ENCODE assay signal across 8 cellular contexts in genomic region chr12:57771873-57772428, GRCh38. TPM values are rescaled to one million over a fixed set of nuclear protein-coding genes. Genes with fewer than 3 reads are reported as not detected.
A peak's percentile ranks its signal among the peaks of the same experiment; 100 is the strongest.
DNase-seq lines count a peak whose midpoint lies in the region; ATAC-seq, FAIRE-seq and TF ChIP-seq lines count a peak whose summit lies in the region.

Gene METTL1, minus strand, starts transcription at chr12:57772105. Its CDS starts 22 bp downstream, at chr12:57772083.

- H3K4me3 ChIP-seq in epithelial cell of proximal tubule (ENCODE audit: low read depth, low read length): peak within 1 kb of the TSS; percentile 76
- H3K4me3 ChIP-seq in mucosa of rectum (ENCODE audit: low read length in 2 of 2): peak within 1 kb of the TSS; percentile 96 to 99

- TF ChIP-seq CTCF in D721Med (IDR thresholded peaks at IDR 0.05; ENCODE audit: insufficient read depth, missing control alignments): no peak
- TF ChIP-seq CTCF in epithelial cell of proximal tubule (conservative IDR thresholded peaks at IDR 0.05; ENCODE audit: low read depth, low read length): no peak

- peak; percentile 84 for DNase-seq in D721Med (ENCODE audit: insufficient read length, low spot score)
- DNase-seq in HuH-7 (ENCODE audit: low spot score): peak; percentile 96
- DNase-seq in OCI-M1 (lab: John Stamatoyannopoulos, UW): peak; percentile 98
- peak; percentile 91 for DNase-seq in activated T-cell treated with anti-CD3 and anti-CD28 coated beads for 48 hours (ENCODE audit: low read depth)
- no peak for DNase-seq in epithelial cell of proximal tubule (ENCODE audit: low read depth)
- DNase-seq in stimulated activated CD8-positive, alpha-beta memory T cell treated with anti-CD3 and anti-CD28 coated beads, Interleukin-4, amount 100 ng/mL, for 48 hours: peak; percentile 95

- H3K4me1 ChIP-seq in mucosa of rectum (ENCODE audit: control insufficient read depth in 2 of 2, insufficient read depth in 2 of 2, low read length in 2 of 2): peaks cover 15% of the 10 kb centered on the region in 2 donors

- H3K9me3 ChIP-seq in mucosa of rectum (ENCODE audit: control insufficient read depth in 2 of 2, low read length in 2 of 2): no peaks in the 10 kb centered on the region

- H3K36me3 ChIP-seq in mucosa of rectum (ENCODE audit: control insufficient read depth in 2 of 2, insufficient read depth in 2 of 2, low read length in 2 of 2): peaks cover 4 to 7% of the 10 kb centered on the region in 2 donors

- H3K27me3 ChIP-seq in mucosa of rectum (ENCODE audit: control insufficient read depth in 2 of 2, insufficient read depth in 2 of 2, low read length in 2 of 2): peaks cover 4% of the 10 kb centered on the region in 2 donors

- H3K9ac ChIP-seq in mucosa of rectum (ENCODE audit: low read depth in 1 of 2, low read length in 2 of 2): peak within 1 kb of the TSS; percentile 88 to 94

- no peak for FAIRE-seq in D721Med (lab: Jason Lieb, UNC)

- peak; percentile 82 for ATAC-seq in GM21515 (IDR thresholded peaks at IDR 0.05; ENCODE audit: unreplicated experiment)

- peak within 1 kb of the TSS; percentile 94 to 98 for H3K27ac ChIP-seq in mucosa of rectum (ENCODE audit: low read depth in 2 of 2, low read length in 2 of 2)

RNA-seq across cellular contexts. Expression of gene METTL1, which starts in this region (rescaled TPM):
- total RNA-seq in epithelial cell of proximal tubule: 27.3 and 43.2 TPM in 2 replicates
